In the genomic region with DNA sequence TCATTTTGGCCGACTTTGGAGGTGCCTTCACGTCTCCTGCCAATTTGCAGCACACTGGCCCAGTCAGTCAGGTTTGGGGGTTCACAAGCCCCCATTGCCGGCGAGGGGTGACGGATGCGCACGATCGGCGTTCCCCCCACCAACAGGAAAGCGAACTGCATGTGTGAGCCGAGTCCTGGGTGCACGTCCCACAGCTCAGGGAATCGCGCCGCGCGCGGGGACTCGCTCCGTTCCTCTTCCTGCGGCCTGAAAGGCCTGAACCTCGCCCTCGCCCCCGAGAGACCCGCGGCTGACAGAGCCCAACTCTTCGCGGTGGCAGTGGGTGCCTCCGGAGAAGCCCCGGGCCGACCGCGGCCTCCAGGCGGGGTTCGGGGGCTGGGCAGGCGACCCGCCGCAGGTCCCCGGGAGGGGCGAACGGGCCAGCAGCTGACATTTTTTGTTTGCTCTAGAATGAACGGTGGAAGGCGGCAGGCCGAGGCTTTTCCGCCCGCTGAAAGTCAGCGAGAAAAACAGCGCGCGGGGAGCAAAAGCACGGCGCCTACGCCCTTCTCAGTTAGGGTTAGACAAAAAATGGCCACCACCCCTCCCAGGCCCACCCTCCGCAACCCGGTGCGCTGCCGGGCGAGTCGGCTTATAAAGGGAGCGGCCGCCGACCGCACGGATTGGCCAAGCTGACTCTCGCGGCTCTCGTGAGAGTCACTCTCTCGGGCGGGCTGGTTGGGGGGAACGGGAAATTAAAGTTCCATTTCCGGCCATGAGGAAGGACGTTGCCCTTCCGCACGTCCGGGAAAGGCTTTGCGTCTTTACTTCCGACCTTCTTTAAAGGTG, we compare ENCODE assay signal across 1 cellular context.
TF ChIP-seq lines count a peak whose summit lies in the region.

A gene (minus strand): TSS at position 608 of the 828 bp plus-strand sequence.

TF ChIP-seq in GM12878, 131 proteins besides CTCF, POLR2A, EP300 and RAD21 (continued from another document and continues in another):
- TF ChIP-seq KLF5 (IDR thresholded peaks at IDR 0.05; ENCODE audit: partially characterized antibody): no peak
- TF ChIP-seq, protein P1, sequence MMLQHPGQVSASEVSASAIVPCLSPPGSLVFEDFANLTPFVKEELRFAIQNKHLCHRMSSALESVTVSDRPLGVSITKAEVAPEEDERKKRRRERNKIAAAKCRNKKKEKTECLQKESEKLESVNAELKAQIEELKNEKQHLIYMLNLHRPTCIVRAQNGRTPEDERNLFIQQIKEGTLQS (IDR thresholded peaks at IDR 0.05; ENCODE audit: borderline replicate concordance, extremely low read depth, low read depth, low read length): no peak
- 0 out of 2 replicates have a peak, but pooled peaks have one; percentile 41 for TF ChIP-seq ASH2L (IDR thresholded peaks at IDR 0.05; ENCODE audit: borderline replicate concordance, low read depth)
- TF ChIP-seq, protein P2, sequence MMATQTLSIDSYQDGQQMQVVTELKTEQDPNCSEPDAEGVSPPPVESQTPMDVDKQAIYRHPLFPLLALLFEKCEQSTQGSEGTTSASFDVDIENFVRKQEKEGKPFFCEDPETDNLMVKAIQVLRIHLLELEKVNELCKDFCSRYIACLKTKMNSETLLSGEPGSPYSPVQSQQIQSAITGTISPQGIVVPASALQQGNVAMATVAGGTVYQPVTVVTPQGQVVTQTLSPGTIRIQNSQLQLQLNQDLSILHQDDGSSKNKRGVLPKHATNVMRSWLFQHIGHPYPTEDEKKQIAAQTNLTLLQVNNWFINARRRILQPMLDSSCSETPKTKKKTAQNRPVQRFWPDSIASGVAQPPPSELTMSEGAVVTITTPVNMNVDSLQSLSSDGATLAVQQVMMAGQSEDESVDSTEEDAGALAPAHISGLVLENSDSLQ (IDR thresholded peaks at IDR 0.05): no peak; the same call in 1 of the 2 replicates
- no peak; the same call in 1 of the 2 replicates for TF ChIP-seq LARP7 (IDR thresholded peaks at IDR 0.05)
- TF ChIP-seq, protein P3, sequence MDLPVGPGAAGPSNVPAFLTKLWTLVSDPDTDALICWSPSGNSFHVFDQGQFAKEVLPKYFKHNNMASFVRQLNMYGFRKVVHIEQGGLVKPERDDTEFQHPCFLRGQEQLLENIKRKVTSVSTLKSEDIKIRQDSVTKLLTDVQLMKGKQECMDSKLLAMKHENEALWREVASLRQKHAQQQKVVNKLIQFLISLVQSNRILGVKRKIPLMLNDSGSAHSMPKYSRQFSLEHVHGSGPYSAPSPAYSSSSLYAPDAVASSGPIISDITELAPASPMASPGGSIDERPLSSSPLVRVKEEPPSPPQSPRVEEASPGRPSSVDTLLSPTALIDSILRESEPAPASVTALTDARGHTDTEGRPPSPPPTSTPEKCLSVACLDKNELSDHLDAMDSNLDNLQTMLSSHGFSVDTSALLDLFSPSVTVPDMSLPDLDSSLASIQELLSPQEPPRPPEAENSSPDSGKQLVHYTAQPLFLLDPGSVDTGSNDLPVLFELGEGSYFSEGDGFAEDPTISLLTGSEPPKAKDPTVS (IDR thresholded peaks at IDR 0.05; ENCODE audit: low read depth, low read length): no peak
- peak; percentile 75 for TF ChIP-seq DPF2 (IDR thresholded peaks at IDR 0.05)
- no peak for TF ChIP-seq ZNF24 (IDR thresholded peaks at IDR 0.05)
- TF ChIP-seq FOS (IDR thresholded peaks at IDR 0.05; ENCODE audit: borderline replicate concordance, extremely low read depth, insufficient read length): no peak
- no peak for TF ChIP-seq SUZ12 (IDR thresholded peaks at IDR 0.05; ENCODE audit: unreplicated experiment)
- peak; percentile 35 to 50; a peak in 3 of 4 replicates for TF ChIP-seq IKZF2 (IDR thresholded peaks at IDR 0.05)
- no peak for TF ChIP-seq ZNF384 (IDR thresholded peaks at IDR 0.05; ENCODE audit: borderline replicate concordance, low read depth, low read length)
- TF ChIP-seq, protein P4, sequence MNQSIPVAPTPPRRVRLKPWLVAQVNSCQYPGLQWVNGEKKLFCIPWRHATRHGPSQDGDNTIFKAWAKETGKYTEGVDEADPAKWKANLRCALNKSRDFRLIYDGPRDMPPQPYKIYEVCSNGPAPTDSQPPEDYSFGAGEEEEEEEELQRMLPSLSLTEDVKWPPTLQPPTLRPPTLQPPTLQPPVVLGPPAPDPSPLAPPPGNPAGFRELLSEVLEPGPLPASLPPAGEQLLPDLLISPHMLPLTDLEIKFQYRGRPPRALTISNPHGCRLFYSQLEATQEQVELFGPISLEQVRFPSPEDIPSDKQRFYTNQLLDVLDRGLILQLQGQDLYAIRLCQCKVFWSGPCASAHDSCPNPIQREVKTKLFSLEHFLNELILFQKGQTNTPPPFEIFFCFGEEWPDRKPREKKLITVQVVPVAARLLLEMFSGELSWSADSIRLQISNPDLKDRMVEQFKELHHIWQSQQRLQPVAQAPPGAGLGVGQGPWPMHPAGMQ (IDR thresholded peaks at IDR 0.05; ENCODE audit: borderline replicate concordance): 0 out of 2 replicates have a peak, but pooled peaks have one; percentile 54
- TF ChIP-seq, protein P5, sequence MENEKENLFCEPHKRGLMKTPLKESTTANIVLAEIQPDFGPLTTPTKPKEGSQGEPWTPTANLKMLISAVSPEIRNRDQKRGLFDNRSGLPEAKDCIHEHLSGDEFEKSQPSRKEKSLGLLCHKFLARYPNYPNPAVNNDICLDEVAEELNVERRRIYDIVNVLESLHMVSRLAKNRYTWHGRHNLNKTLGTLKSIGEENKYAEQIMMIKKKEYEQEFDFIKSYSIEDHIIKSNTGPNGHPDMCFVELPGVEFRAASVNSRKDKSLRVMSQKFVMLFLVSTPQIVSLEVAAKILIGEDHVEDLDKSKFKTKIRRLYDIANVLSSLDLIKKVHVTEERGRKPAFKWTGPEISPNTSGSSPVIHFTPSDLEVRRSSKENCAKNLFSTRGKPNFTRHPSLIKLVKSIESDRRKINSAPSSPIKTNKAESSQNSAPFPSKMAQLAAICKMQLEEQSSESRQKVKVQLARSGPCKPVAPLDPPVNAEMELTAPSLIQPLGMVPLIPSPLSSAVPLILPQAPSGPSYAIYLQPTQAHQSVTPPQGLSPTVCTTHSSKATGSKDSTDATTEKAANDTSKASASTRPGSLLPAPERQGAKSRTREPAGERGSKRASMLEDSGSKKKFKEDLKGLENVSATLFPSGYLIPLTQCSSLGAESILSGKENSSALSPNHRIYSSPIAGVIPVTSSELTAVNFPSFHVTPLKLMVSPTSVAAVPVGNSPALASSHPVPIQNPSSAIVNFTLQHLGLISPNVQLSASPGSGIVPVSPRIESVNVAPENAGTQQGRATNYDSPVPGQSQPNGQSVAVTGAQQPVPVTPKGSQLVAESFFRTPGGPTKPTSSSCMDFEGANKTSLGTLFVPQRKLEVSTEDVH (IDR thresholded peaks at IDR 0.05; ENCODE audit: low read depth, partially characterized antibody): no peak
- no peak for TF ChIP-seq ZNF274 (IDR thresholded peaks at IDR 0.05; ENCODE audit: insufficient read depth, insufficient read length)
- peak; percentile 64 for TF ChIP-seq IKZF1 (conservative IDR thresholded peaks at IDR 0.05)
- TF ChIP-seq, protein P6, sequence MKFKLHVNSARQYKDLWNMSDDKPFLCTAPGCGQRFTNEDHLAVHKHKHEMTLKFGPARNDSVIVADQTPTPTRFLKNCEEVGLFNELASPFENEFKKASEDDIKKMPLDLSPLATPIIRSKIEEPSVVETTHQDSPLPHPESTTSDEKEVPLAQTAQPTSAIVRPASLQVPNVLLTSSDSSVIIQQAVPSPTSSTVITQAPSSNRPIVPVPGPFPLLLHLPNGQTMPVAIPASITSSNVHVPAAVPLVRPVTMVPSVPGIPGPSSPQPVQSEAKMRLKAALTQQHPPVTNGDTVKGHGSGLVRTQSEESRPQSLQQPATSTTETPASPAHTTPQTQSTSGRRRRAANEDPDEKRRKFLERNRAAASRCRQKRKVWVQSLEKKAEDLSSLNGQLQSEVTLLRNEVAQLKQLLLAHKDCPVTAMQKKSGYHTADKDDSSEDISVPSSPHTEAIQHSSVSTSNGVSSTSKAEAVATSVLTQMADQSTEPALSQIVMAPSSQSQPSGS (IDR thresholded peaks at IDR 0.05; ENCODE audit: low read length): no peak
- TF ChIP-seq BMI1 (IDR thresholded peaks at IDR 0.05; ENCODE audit: borderline replicate concordance): 0 out of 2 replicates have a peak, but pooled peaks have one; percentile 6
- TF ChIP-seq MEF2B (IDR thresholded peaks at IDR 0.05; ENCODE audit: partially characterized antibody, poor library complexity, severe bottlenecking): no peak
- peak; percentile 43 to 63 for TF ChIP-seq BHLHE40 (IDR thresholded peaks at IDR 0.05; ENCODE audit: borderline replicate concordance in 1 of 2, low read depth in 2 of 2, low read length in 1 of 2)
- TF ChIP-seq SIX5 (IDR thresholded peaks at IDR 0.05; ENCODE audit: low read depth, low read length, severe bottlenecking): no peak
- 0 out of 2 replicates have a peak, but pooled peaks have one; percentile 11 for TF ChIP-seq EED (IDR thresholded peaks at IDR 0.05; ENCODE audit: low read depth)
- peak; percentile 85 for TF ChIP-seq GABPA (IDR thresholded peaks at IDR 0.05; ENCODE audit: low read depth)
- peak; percentile 75; the same call in 2 of the 3 replicates for TF ChIP-seq POU2F2 (IDR thresholded peaks at IDR 0.05; ENCODE audit: borderline replicate concordance, low read depth, low read length)
- TF ChIP-seq RBBP5 (conservative IDR thresholded peaks at IDR 0.05): no peak
- peak; percentile 97 for TF ChIP-seq CHD2 (IDR thresholded peaks at IDR 0.05; ENCODE audit: borderline replicate concordance, low read depth, low read length)
- TF ChIP-seq NFYA (IDR thresholded peaks at IDR 0.05; ENCODE audit: borderline replicate concordance, low read depth, low read length): no peak
- no peak for TF ChIP-seq TARDBP (IDR thresholded peaks at IDR 0.05; ENCODE audit: borderline replicate concordance)
- TF ChIP-seq SIN3A (IDR thresholded peaks at IDR 0.05; ENCODE audit: low read depth, low read length): no peak
- TF ChIP-seq RELA (IDR thresholded peaks at IDR 0.05; ENCODE audit: borderline replicate concordance, partially characterized antibody): peak; percentile 47
- peak; percentile 44; the same call in 1 of the 2 replicates for TF ChIP-seq NR2F1 (conservative IDR thresholded peaks at IDR 0.05)
- TF ChIP-seq, protein P7, sequence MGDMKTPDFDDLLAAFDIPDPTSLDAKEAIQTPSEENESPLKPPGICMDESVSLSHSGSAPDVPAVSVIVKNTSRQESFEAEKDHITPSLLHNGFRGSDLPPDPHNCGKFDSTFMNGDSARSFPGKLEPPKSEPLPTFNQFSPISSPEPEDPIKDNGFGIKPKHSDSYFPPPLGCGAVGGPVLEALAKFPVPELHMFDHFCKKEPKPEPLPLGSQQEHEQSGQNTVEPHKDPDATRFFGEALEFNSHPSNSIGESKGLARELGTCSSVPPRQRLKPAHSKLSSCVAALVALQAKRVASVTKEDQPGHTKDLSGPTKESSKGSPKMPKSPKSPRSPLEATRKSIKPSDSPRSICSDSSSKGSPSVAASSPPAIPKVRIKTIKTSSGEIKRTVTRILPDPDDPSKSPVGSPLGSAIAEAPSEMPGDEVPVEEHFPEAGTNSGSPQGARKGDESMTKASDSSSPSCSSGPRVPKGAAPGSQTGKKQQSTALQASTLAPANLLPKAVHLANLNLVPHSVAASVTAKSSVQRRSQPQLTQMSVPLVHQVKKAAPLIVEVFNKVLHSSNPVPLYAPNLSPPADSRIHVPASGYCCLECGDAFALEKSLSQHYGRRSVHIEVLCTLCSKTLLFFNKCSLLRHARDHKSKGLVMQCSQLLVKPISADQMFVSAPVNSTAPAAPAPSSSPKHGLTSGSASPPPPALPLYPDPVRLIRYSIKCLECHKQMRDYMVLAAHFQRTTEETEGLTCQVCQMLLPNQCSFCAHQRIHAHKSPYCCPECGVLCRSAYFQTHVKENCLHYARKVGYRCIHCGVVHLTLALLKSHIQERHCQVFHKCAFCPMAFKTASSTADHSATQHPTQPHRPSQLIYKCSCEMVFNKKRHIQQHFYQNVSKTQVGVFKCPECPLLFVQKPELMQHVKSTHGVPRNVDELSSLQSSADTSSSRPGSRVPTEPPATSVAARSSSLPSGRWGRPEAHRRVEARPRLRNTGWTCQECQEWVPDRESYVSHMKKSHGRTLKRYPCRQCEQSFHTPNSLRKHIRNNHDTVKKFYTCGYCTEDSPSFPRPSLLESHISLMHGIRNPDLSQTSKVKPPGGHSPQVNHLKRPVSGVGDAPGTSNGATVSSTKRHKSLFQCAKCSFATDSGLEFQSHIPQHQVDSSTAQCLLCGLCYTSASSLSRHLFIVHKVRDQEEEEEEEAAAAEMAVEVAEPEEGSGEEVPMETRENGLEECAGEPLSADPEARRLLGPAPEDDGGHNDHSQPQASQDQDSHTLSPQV (IDR thresholded peaks at IDR 0.05): no peak
- TF ChIP-seq TCF3 (IDR thresholded peaks at IDR 0.05; ENCODE audit: borderline replicate concordance, insufficient read depth, low read depth, low read length): peak; percentile 17; the same call in 1 of the 2 replicates
- TF ChIP-seq ETV6 (conservative IDR thresholded peaks at IDR 0.05 in 1 of 2, IDR thresholded peaks at IDR 0.05 in 1 of 2; ENCODE audit: borderline replicate concordance in 1 of 2, low read depth in 1 of 2): peak in 1 of 2 experiments; percentile 98; a peak in 2 of 4 replicates
- TF ChIP-seq TAF1 (IDR thresholded peaks at IDR 0.05; ENCODE audit: borderline replicate concordance, low read depth, low read length): 0 out of 2 replicates have a peak, but pooled peaks have one; percentile 46
- 0 out of 2 replicates have a peak, but pooled peaks have one; percentile 30 for TF ChIP-seq STAT1 (conservative IDR thresholded peaks at IDR 0.05)
- TF ChIP-seq SMARCA5 (IDR thresholded peaks at IDR 0.05): no peak; the same call in 1 of the 2 replicates
- TF ChIP-seq ZBED1 (IDR thresholded peaks at IDR 0.05; ENCODE audit: borderline replicate concordance): 0 out of 2 replicates have a peak, but pooled peaks have one; percentile 58
- TF ChIP-seq, protein P8, sequence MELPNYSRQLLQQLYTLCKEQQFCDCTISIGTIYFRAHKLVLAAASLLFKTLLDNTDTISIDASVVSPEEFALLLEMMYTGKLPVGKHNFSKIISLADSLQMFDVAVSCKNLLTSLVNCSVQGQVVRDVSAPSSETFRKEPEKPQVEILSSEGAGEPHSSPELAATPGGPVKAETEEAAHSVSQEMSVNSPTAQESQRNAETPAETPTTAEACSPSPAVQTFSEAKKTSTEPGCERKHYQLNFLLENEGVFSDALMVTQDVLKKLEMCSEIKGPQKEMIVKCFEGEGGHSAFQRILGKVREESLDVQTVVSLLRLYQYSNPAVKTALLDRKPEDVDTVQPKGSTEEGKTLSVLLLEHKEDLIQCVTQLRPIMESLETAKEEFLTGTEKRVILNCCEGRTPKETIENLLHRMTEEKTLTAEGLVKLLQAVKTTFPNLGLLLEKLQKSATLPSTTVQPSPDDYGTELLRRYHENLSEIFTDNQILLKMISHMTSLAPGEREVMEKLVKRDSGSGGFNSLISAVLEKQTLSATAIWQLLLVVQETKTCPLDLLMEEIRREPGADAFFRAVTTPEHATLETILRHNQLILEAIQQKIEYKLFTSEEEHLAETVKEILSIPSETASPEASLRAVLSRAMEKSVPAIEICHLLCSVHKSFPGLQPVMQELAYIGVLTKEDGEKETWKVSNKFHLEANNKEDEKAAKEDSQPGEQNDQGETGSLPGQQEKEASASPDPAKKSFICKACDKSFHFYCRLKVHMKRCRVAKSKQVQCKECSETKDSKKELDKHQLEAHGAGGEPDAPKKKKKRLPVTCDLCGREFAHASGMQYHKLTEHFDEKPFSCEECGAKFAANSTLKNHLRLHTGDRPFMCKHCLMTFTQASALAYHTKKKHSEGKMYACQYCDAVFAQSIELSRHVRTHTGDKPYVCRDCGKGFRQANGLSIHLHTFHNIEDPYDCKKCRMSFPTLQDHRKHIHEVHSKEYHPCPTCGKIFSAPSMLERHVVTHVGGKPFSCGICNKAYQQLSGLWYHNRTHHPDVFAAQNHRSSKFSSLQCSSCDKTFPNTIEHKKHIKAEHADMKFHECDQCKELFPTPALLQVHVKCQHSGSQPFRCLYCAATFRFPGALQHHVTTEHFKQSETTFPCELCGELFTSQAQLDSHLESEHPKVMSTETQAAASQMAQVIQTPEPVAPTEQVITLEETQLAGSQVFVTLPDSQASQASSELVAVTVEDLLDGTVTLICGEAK (IDR thresholded peaks at IDR 0.05; ENCODE audit: borderline replicate concordance): peak; percentile 70; the same call in 1 of the 2 replicates
- TF ChIP-seq SREBF1 (IDR thresholded peaks at IDR 0.05; ENCODE audit: low read length): no peak
- TF ChIP-seq IRF4 (IDR thresholded peaks at IDR 0.05; ENCODE audit: low read depth, low read length): no peak
